ENCODE assay signal across 8 cellular contexts in the genomic region with DNA sequence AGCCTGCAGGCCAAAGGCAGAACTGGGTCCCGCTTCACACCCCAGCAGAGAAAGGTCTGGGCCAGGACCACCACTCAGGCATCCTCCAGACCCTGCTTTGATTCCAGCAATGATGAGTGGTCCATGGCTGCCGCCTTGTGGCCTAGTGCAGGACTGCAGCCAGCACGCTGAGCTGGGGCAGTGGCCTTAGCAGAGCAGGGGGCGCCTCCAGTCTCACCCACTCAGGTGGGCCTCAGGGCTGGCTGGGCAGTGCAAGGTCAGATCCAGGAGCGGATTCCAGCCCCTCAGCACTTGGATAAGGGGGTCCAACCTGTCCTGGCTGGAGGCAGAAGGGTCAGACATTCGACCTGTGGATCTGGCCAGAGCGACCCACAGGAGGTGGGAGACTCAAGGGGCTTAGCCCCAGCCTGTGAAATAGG. TPM values are rescaled to one million over a fixed set of nuclear protein-coding genes. Genes with fewer than 3 reads are reported as not detected.
DNase-seq lines count a peak whose midpoint lies in the region; ATAC-seq, FAIRE-seq and TF ChIP-seq lines count a peak whose summit lies in the region.

No MANE protein-coding gene starts in this region.

- TF ChIP-seq CTCF in AG04450 (IDR thresholded peaks at IDR 0.05; ENCODE audit: low read depth, low read length), result peak; percentile 91
- peak; percentile 97 for TF ChIP-seq CTCF in endothelial cell of umbilical vein (IDR thresholded peaks at IDR 0.05; ENCODE audit: extremely low read depth in 1 of 2, insufficient read depth in 1 of 2, low read depth in 1 of 2, low read length in 2 of 2)

- peaks cover 7% of the 10 kb centered on the region for H3K36me3 Mint-ChIP-seq in activated CD8-positive, alpha-beta memory T cell treated with anti-CD3 and anti-CD28 coated beads, Interleukin-2, amount 10 ng/mL, durations not matched to agents 7 days and 5 days
- peaks cover 0 to 11% (median 5%) of the 10 kb centered on the region in 5 donors for H3K36me3 Mint-ChIP-seq in naive thymus-derived CD4-positive, alpha-beta T cell

- no peaks in the 10 kb centered on the region for H3K9me1 ChIP-seq in endothelial cell of umbilical vein (replicated peaks; ENCODE audit: control insufficient read depth, extremely low read depth, insufficient read depth, low read length)

- H3K9me3 Mint-ChIP-seq in activated CD8-positive, alpha-beta memory T cell treated with anti-CD3 and anti-CD28 coated beads, Interleukin-2, amount 10 ng/mL, durations not matched to agents 7 days and 5 days (ENCODE audit: low read depth), result no peaks in the 10 kb centered on the region
- H3K9me3 Mint-ChIP-seq in naive thymus-derived CD4-positive, alpha-beta T cell, result no peaks in the 10 kb centered on the region

- no peak overlapping the region for H3K27ac Mint-ChIP-seq in activated CD8-positive, alpha-beta memory T cell treated with anti-CD3 and anti-CD28 coated beads, Interleukin-2, amount 10 ng/mL, durations not matched to agents 7 days and 5 days
- H3K27ac Mint-ChIP-seq in naive thymus-derived CD4-positive, alpha-beta T cell, result peak overlapping the region in 3 of 9 donors; percentile 59 to 74 (median 61)

- DNase-seq in AG04450 (ENCODE audit: low read depth, low spot score), result no peak
- peak; percentile 80 for DNase-seq in GM19238 (ENCODE audit: insufficient read length, low spot score)
- peak; percentile 56 for DNase-seq in NCI-H345 (lab: John Stamatoyannopoulos, UW)
- DNase-seq in activated CD8-positive, alpha-beta memory T cell treated with anti-CD3 and anti-CD28 coated beads, Interleukin-2, amount 10 ng/mL, durations not matched to agents 7 days and 5 days, result peak; percentile 78
- peak; percentile 54 for DNase-seq in endothelial cell of umbilical vein (ENCODE audit: low read depth, low spot score)
- peak; percentile 36 to 75 (median 56) for DNase-seq in naive thymus-derived CD4-positive, alpha-beta T cell
- peak; percentile 25 to 64 (median 48) for DNase-seq in stimulated activated naive CD4-positive, alpha-beta T cell (lab: John Stamatoyannopoulos, UW)

- H3K9me3 ChIP-seq in AG04450 (ENCODE audit: control insufficient read depth, insufficient read depth, low read length) (no peaks in the 10 kb centered on the region), endothelial cell of umbilical vein (replicated peaks; ENCODE audit: control insufficient read depth, insufficient read depth, low read length) (no peaks in the 10 kb centered on the region)
- no peaks in the 10 kb centered on the region for H3K9me3 ChIP-seq in naive thymus-derived CD4-positive, alpha-beta T cell (ENCODE audit: control insufficient read depth in 2 of 3, low read length in 3 of 3)

- no peak overlapping the region for H3K4me3 Mint-ChIP-seq in activated CD8-positive, alpha-beta memory T cell treated with anti-CD3 and anti-CD28 coated beads, Interleukin-2, amount 10 ng/mL, durations not matched to agents 7 days and 5 days
- no peak overlapping the region for H3K4me3 Mint-ChIP-seq in naive thymus-derived CD4-positive, alpha-beta T cell

- BruUV-seq in endothelial cell of umbilical vein (replicated peaks; lab: Mats Ljungman, UMichigan), result no TSS peak

- H3K79me2 ChIP-seq in endothelial cell of umbilical vein (ENCODE audit: control insufficient read depth, insufficient read depth, low read length), result no peaks in the 10 kb centered on the region

- H3K27ac ChIP-seq in AG04450 (ENCODE audit: low read depth, low read length), result no peak overlapping the region
- H3K27ac ChIP-seq in endothelial cell of umbilical vein (ENCODE audit: insufficient read depth, low read depth, low read length), result no peak overlapping the region
- no peak overlapping the region for H3K27ac ChIP-seq in naive thymus-derived CD4-positive, alpha-beta T cell (ENCODE audit: low read depth, low read length)

- no peak overlapping the region for H2AFZ ChIP-seq in endothelial cell of umbilical vein (ENCODE audit: low read depth, low read length)

- H4K20me1 ChIP-seq in endothelial cell of umbilical vein (replicated peaks; ENCODE audit: control insufficient read depth, extremely low read depth, insufficient read depth, low read length), result no peaks in the 10 kb centered on the region

- intact Hi-C loops in endothelial cell of umbilical vein (cut with micrococcal nuclease), result loop anchor here (1.0 to 2.0 kb wide), 8 partner anchors 41 to 606 kb away; no protein-coding TSS in a partner anchor
- intact Hi-C loops in naive thymus-derived CD4-positive, alpha-beta T cell (cut with micrococcal nuclease), result loop anchor here (1.0 to 2.0 kb wide), 7 partner anchors 39 to 495 kb away; partner anchors contain the start of gene ATG16L2 (in 1 of the 2)

- dilution Hi-C loops in endothelial cell of umbilical vein (cut with MboI; ENCODE audit: extremely low pct_ligation_motif_present, low sequenced_read_pairs), result no loop called here

- no peak overlapping the region for H3K9ac ChIP-seq in endothelial cell of umbilical vein (replicated peaks; ENCODE audit: extremely low read depth, insufficient read depth, low read length)

- no peaks in the 10 kb centered on the region for H3K4me1 ChIP-seq in endothelial cell of umbilical vein (ENCODE audit: control insufficient read depth, extremely low read depth, insufficient read depth, low read length)
- H3K4me1 ChIP-seq in naive thymus-derived CD4-positive, alpha-beta T cell (ENCODE audit: control insufficient read depth in 2 of 2, insufficient read depth in 2 of 2, low read length in 2 of 2), result no peaks in the 10 kb centered on the region

- POLR2A ChIA-PET in AG04450 (lab: Yijun Ruan, JAX), result no interaction called here
- POLR2A ChIA-PET in endothelial cell of umbilical vein (lab: Charles Lee), result interaction anchor here (0.6 kb wide), 1 partner anchor 448 kb away, joined by 12 read pairs; no protein-coding TSS in a partner anchor
- POLR2A ChIA-PET in naive thymus-derived CD4-positive, alpha-beta T cell (lab: Charles Lee), result interaction anchor here (1.0 kb wide), 1 partner anchor 110 kb away, joined by 4 read pairs; the partner anchor contains the start of gene STARD10

- CTCF ChIA-PET in AG04450 (lab: Charles Lee) (interaction anchor here (0.6 to 6.7 kb wide), 20 partner anchors 9 to 229 kb away, joined by 3 to 69 read pairs (median 4); no protein-coding TSS in a partner anchor), endothelial cell of umbilical vein (lab: Charles Lee) (interaction anchor here (0.5 to 13.1 kb wide), 59 partner anchors 8 to 652 kb away, joined by 3 to 339 read pairs (median 5); partner anchors contain the start of genes PDE2A and STARD10)
- CTCF ChIA-PET in activated CD8-positive, alpha-beta memory T cell treated with anti-CD3 and anti-CD28 coated beads, Interleukin-2, amount 10 ng/mL, durations not matched to agents 7 days and 5 days (lab: Charles Lee), result interaction anchor here (0.6 to 15.9 kb wide), 44 partner anchors 9 to 560 kb away, joined by 3 to 203 read pairs (median 4); partner anchors contain the start of genes PDE2A and STARD10
- CTCF ChIA-PET in naive thymus-derived CD4-positive, alpha-beta T cell (lab: Charles Lee), result interaction anchor here (0.5 to 3.4 kb wide), 14 partner anchors 9 to 496 kb away, joined by 3 to 8 read pairs (median 3); no protein-coding TSS in a partner anchor

- peaks cover 0 to 18% of the 10 kb centered on the region in 2 experiments for H3K36me3 ChIP-seq in endothelial cell of umbilical vein (ENCODE audit: control insufficient read depth in 2 of 2, extremely low read depth in 1 of 2, insufficient read depth in 2 of 2, low read length in 2 of 2)
- peaks cover 0 to 47% (median 0%) of the 10 kb centered on the region in 3 experiments for H3K36me3 ChIP-seq in naive thymus-derived CD4-positive, alpha-beta T cell (ENCODE audit: control insufficient read depth in 2 of 3, insufficient read depth in 3 of 3, low read length in 3 of 3)

- TF ChIP-seq POLR2A in endothelial cell of umbilical vein (IDR thresholded peaks at IDR 0.05; ENCODE audit: low read depth, low read length), result no peak

- H3K4me2 ChIP-seq in endothelial cell of umbilical vein (ENCODE audit: insufficient read depth, low read length), result no peak overlapping the region

- H3K27me3 Mint-ChIP-seq in activated CD8-positive, alpha-beta memory T cell treated with anti-CD3 and anti-CD28 coated beads, Interleukin-2, amount 10 ng/mL, durations not matched to agents 7 days and 5 days, result peaks cover 11% of the 10 kb centered on the region
- H3K27me3 Mint-ChIP-seq in naive thymus-derived CD4-positive, alpha-beta T cell, result peaks cover 0 to 11% (median 0%) of the 10 kb centered on the region in 5 donors

- peak; percentile 78 for FAIRE-seq in endothelial cell of umbilical vein (lab: Jason Lieb, UNC)

- H3K4me1 Mint-ChIP-seq in activated CD8-positive, alpha-beta memory T cell treated with anti-CD3 and anti-CD28 coated beads, Interleukin-2, amount 10 ng/mL, durations not matched to agents 7 days and 5 days, result peaks cover 45% of the 10 kb centered on the region
- peaks cover 7 to 46% (median 16%) of the 10 kb centered on the region in 7 donors for H3K4me1 Mint-ChIP-seq in naive thymus-derived CD4-positive, alpha-beta T cell

- ATAC-seq in activated CD8-positive, alpha-beta memory T cell treated with anti-CD3 and anti-CD28 coated beads, Interleukin-2, amount 10 ng/mL, durations not matched to agents 7 days and 5 days, result peak; percentile 70
- ATAC-seq in naive thymus-derived CD4-positive, alpha-beta T cell, result peak; percentile 77
- no peak for ATAC-seq in GM21381 (IDR thresholded peaks at IDR 0.05; ENCODE audit: unreplicated experiment)

- no peak overlapping the region for H3K4me3 ChIP-seq in AG04450 (ENCODE audit: low read depth, low read length)
- no peak overlapping the region for H3K4me3 ChIP-seq in endothelial cell of umbilical vein (replicated peaks in 1 of 3; ENCODE audit: insufficient read depth in 1 of 3, low read depth in 1 of 3, low read length in 3 of 3)
- H3K4me3 ChIP-seq in naive thymus-derived CD4-positive, alpha-beta T cell (ENCODE audit: low read length), result no peak overlapping the region

- H3K27me3 ChIP-seq in AG04450 (ENCODE audit: control insufficient read depth, insufficient read depth, low read length) (peaks cover 8% of the 10 kb centered on the region), endothelial cell of umbilical vein (ENCODE audit: control insufficient read depth in 2 of 2, insufficient read depth in 2 of 2, low read length in 2 of 2) (peaks cover 0 to 2% of the 10 kb centered on the region in 2 experiments)
- H3K27me3 ChIP-seq in naive thymus-derived CD4-positive, alpha-beta T cell (ENCODE audit: control insufficient read depth in 2 of 2, insufficient read depth in 2 of 2, low read length in 2 of 2), result no peaks in the 10 kb centered on the region

RNA-seq across cellular contexts. Expression of gene PDE2A, which starts 9.6 kb away (rescaled TPM):
- polyA plus RNA-seq in AG04450 (2011; rRNA removed) (0.02 and 0.11 TPM in 2 replicates), endothelial cell of umbilical vein (14.2 and 16.8 TPM in 2 replicates)
- polyA minus RNA-seq in AG04450 (2011; rRNA and poly(A)+ RNA removed), result 0.32 TPM in 1 of 2 replicates, not detected in the other
- under 1 TPM; 0.67 to 0.75 TPM for total RNA-seq in activated CD8-positive, alpha-beta memory T cell treated with anti-CD3 and anti-CD28 coated beads, Interleukin-2, amount 10 ng/mL, durations not matched to agents 7 days and 5 days
- 14.3 and 14.8 TPM in 2 replicates for total RNA-seq in endothelial cell of umbilical vein
- 8.6 and 12.7 TPM in 2 replicates for polyA plus RNA-seq in endothelial cell of umbilical vein (2011; cell fraction: cytosol; rRNA removed)
- 57.4 and 57.6 TPM in 2 replicates for polyA plus RNA-seq in endothelial cell of umbilical vein (2011; cell fraction: nucleus; rRNA removed)
- 6.0 and 16.2 TPM in 2 replicates for polyA plus RNA-seq in endothelial cell of umbilical vein (2012)
- 21.9 and 25.8 TPM in 2 replicates for polyA minus RNA-seq in endothelial cell of umbilical vein
- 76.6 TPM for polyA minus RNA-seq in endothelial cell of umbilical vein (2011; cell fraction: cytosol; rRNA and poly(A)+ RNA removed)
- 15.7 and 24.2 TPM in 2 replicates for polyA minus RNA-seq in endothelial cell of umbilical vein (2011; cell fraction: nucleus; rRNA and poly(A)+ RNA removed)
- total RNA-seq in naive thymus-derived CD4-positive, alpha-beta T cell, result 1 to 10 TPM in 4 of 5 experiments, under 1 TPM in 1; 0.97 to 9.0 (median 1.7) TPM
- not detected for polyA plus RNA-seq in naive thymus-derived CD4-positive, alpha-beta T cell
